8 cellular contexts compared by ENCODE assay signal in the genomic region with DNA sequence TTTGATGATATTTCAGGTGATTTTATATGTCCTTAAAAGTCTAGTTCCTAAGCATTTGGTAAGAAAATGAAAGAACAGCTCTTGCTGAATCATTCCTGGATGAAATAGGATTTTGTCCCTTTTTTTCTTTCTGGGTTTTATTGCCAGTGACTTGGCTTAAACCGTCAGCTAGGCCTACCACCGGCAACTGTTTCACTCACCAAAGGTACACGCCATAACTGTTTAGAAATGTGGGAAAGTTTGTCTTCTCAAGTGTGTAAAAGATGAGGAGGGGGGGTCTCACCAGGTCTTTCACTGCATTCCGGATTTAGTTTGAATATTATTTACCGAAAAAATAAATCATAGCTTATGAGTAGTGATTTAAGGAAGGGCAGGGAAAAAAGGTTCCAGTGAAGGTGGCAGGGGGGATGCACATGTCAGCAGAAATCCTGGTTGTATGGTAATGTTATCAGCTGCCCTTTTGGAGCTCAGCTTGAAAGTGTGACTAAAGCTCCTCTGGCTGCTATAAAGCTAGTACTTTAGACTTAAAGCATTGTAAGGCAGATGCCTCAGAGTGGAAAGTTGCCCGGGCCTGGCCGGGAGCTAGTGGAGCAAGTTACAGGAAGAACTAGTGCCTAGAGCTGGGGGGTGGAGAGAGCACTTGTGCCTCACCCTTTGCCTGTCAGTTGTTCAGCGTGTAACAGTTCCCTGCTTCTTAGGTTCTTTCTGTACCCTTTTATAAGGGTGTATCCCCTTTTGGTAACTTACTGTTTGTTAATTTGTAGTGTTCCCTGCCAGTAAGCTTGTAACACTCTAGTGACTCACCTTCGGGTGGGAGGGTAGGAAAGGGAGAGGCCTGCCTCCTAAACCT. TPM values are rescaled to one million over a fixed set of nuclear protein-coding genes. Genes with fewer than 3 reads are reported as not detected.
DNase-seq lines count a peak whose midpoint lies in the region; ATAC-seq and TF ChIP-seq lines count a peak whose summit lies in the region.

No MANE protein-coding gene starts in this region.

- TF ChIP-seq CTCF in fibroblast of villous mesenchyme (IDR thresholded peaks at IDR 0.05; ENCODE audit: insufficient read depth, low read depth, low read length): no peak

- DNase-seq in Caki2 (ENCODE audit: low read depth): peak; percentile 64
- peak; percentile 95 for DNase-seq in MG63
- peak; percentile 57 for DNase-seq in activated T-cell treated with anti-CD3 and anti-CD28 coated beads, Interleukin-2, amount 50 U/mL, for 1 hour
- peak; percentile 82 for DNase-seq in fibroblast of villous mesenchyme (ENCODE audit: low read depth)
- peak in 39 of 56 donors; percentile 4 to 78 (median 36) for DNase-seq in nucleus accumbens (lab: John Stamatoyannopoulos, UW)
- peak; percentile 82 for DNase-seq in ureter (ENCODE audit: low spot score)
- DNase-seq in SHP77 treated with DMSO at 0.1 percent for 48 hours (lab: John Stamatoyannopoulos, UW): no peak

- no peaks in the 10 kb centered on the region for H3K36me3 ChIP-seq in MG63

- H3K4me3 ChIP-seq in MG63 (peak overlapping the region; percentile 80), fibroblast of villous mesenchyme (ENCODE audit: low read depth, low read length) (peak overlapping the region; percentile 78)

- in situ Hi-C loops in Caki2 (cut with HindIII; ENCODE audit: low pct_unique_long_range_greater_than_20kb, low sequenced_read_pairs): no loop called here

- no peaks in the 10 kb centered on the region for H3K9me3 ChIP-seq in MG63

- H3K27me3 ChIP-seq in MG63: no peaks in the 10 kb centered on the region

- ATAC-seq in HG03342 (IDR thresholded peaks at IDR 0.05; ENCODE audit: unreplicated experiment): no peak

RNA-seq across cellular contexts. Expression of a gene that starts 3.1 kb away (rescaled TPM):
- 116 and 171 TPM in 2 replicates for total RNA-seq in Caki2 (2014; rRNA removed; shearing (Covaris generic); ENCODE audit: low replicate concordance)
- total RNA-seq in MG63 (2014; rRNA removed; shearing (Covaris generic); ENCODE audit: low replicate concordance): 88.6 and 124 TPM in 2 replicates
- total RNA-seq in fibroblast of villous mesenchyme (87.0 and 107 TPM in 2 replicates), ureter (322 TPM)
